9 cellular contexts compared by ENCODE assay signal in genomic region chr6:31734703-31735500, GRCh38. TPM values are rescaled to one million over a fixed set of nuclear protein-coding genes. Genes with fewer than 3 reads are reported as not detected.
DNase-seq lines count a peak whose midpoint lies in the region; ATAC-seq lines count a peak whose summit lies in the region.
"Had no signal": no experiment of that assay in that cellular context is flagged by ENCODE, and none has a peak within 500 bp of the region (broad histone marks: within the 10 kb centered on the region; RNA-seq: fewer than 3 reads in every experiment).

No MANE protein-coding gene starts in this region.

- DNase-seq in CD1c-positive myeloid dendritic cell (ENCODE audit: extremely low spot score) = peak; percentile 66
- peak; percentile 64 for DNase-seq in H4 (ENCODE audit: low spot score)
- DNase-seq in RPMI7951 (ENCODE audit: low read depth) = peak; percentile 80
- DNase-seq in activated gamma-delta T cell treated with anti-CD3 and anti-CD28 coated beads, Interleukin-2, amount 50 U/mL, for 16 hours (ENCODE audit: low read depth) = peak; percentile 42
- DNase-seq in Right ventricle myocardium inferior (ENCODE audit: missing footprints) = peak; percentile 61
- DNase-seq in pons (ENCODE audit: low spot score) = peak; percentile 25

- ATAC-seq in Right ventricle myocardium inferior (no peak), HG02678 (IDR thresholded peaks at IDR 0.05; ENCODE audit: unreplicated experiment) (no peak), GM21528 (IDR thresholded peaks at IDR 0.05; ENCODE audit: low FRiP score, unreplicated experiment) (no peak)

- intact Hi-C loops in Right ventricle myocardium inferior (cut with DNase I) = loop anchor here (5.0 to 10.0 kb wide), 2 partner anchors 57 to 190 kb away; partner anchors contain the start of genes ATP6V1G2, DDX39B and NFKBIL1

RNA-seq across cellular contexts. Expression of gene CLIC1, which starts 1.4 kb away (rescaled TPM):
- 710 and 730 TPM in 2 replicates for total RNA-seq in H4 (2014; rRNA removed; shearing (Covaris generic))
- total RNA-seq in RPMI7951 (2014; rRNA removed; shearing (Covaris generic)) = 1,387 and 1,552 TPM in 2 replicates
- 102 TPM for total RNA-seq in Right ventricle myocardium inferior

RNA-seq across cellular contexts. Expression of gene MSH5, which starts 4.9 kb away (rescaled TPM):
- total RNA-seq in H4 (2014; rRNA removed; shearing (Covaris generic)) = 5.3 and 10.8 TPM in 2 replicates
- total RNA-seq in RPMI7951 (2014; rRNA removed; shearing (Covaris generic)) = 14.1 and 17.8 TPM in 2 replicates
- total RNA-seq in Right ventricle myocardium inferior = 2.0 TPM

RNA-seq across cellular contexts. Expression of gene DDAH2, which starts 5.8 kb away (rescaled TPM):
- total RNA-seq in H4 (2014; rRNA removed; shearing (Covaris generic)) = 75.2 and 101 TPM in 2 replicates
- total RNA-seq in RPMI7951 (2014; rRNA removed; shearing (Covaris generic)) = 39.4 and 53.3 TPM in 2 replicates
- total RNA-seq in Right ventricle myocardium inferior = 40.6 TPM

RNA-seq across cellular contexts. Expression of gene MPIG6B, which starts 11.7 kb away (rescaled TPM):
- total RNA-seq in H4 (2014; rRNA removed; shearing (Covaris generic)) = not detected in 2 replicates
- not detected in 2 replicates for total RNA-seq in RPMI7951 (2014; rRNA removed; shearing (Covaris generic))
- 0.70 TPM for total RNA-seq in Right ventricle myocardium inferior
- total RNA-seq: T-helper 1 cell treated with Interleukin-12 subunit alpha and Interleukin-12 subunit beta and Interleukin-4 antibody, amounts not matched to agents 30 ng/mL and 1 ng/mL, for 36 hours had no signal

RNA-seq across cellular contexts. Expression of gene LY6G6C, which starts 13.4 kb away (rescaled TPM):
- total RNA-seq in H4 (2014; rRNA removed; shearing (Covaris generic)) = not detected in 2 replicates
- not detected in 2 replicates for total RNA-seq in RPMI7951 (2014; rRNA removed; shearing (Covaris generic))
- not detected for total RNA-seq in Right ventricle myocardium inferior
- total RNA-seq: T-helper 1 cell treated with Interleukin-12 subunit alpha and Interleukin-12 subunit beta and Interleukin-4 antibody, amounts not matched to agents 30 ng/mL and 1 ng/mL, for 36 hours had no signal

Comparison
In these comparisons a context has a peak if more than half of its experiments do, and no peak if none do; other contexts are left out.
1. DNase-seq: peak in every context shown above with its lines; median percentile 80 in RPMI7951; 66 in CD1c-positive myeloid dendritic cell; 64 in H4; 61 in Right ventricle myocardium inferior; 42 in activated gamma-delta T cell treated with anti-CD3 and anti-CD28 coated beads, Interleukin-2, amount 50 U/mL, for 16 hours; 25 in pons.